12 cellular contexts compared by ENCODE assay signal in genomic region chr9:132465131-132465635, GRCh38. TPM values are rescaled to one million over a fixed set of nuclear protein-coding genes. Genes with fewer than 3 reads are reported as not detected.
"Had no signal": no experiment of that assay in that cellular context is flagged by ENCODE, and none has a peak within 500 bp of the region (broad histone marks: within the 10 kb centered on the region; RNA-seq: fewer than 3 reads in every experiment).

No MANE protein-coding gene starts in this region.

- H3K27ac ChIP-seq: GM23248 had no signal

- H3K4me3 ChIP-seq: GM23248, GM23338, HAP-1 had no signal

- H3K4me1 ChIP-seq: HAP-1 had no signal

- H3K27ac Mint-ChIP-seq: GM23338, H9, HFFc6 had no signal

- H3K9me3 ChIP-seq: HAP-1 had no signal

- DNase-seq: GM23248, GOT3, H7, H9, HCEC 1CT, HFFc6 had no signal

- H3K9me3 Mint-ChIP-seq: GM23338, H9, HFFc6 had no signal

- H3K4me3 Mint-ChIP-seq: GM23338, H9, HFFc6 had no signal

- H3K9ac ChIP-seq: GM23248 had no signal

- ATAC-seq: GM23338, HCT116 had no signal

- H3K36me3 ChIP-seq: HAP-1 had no signal

- H3K4me1 Mint-ChIP-seq: GM23338 had no signal

- H2AFZ ChIP-seq: GM23248, GM23338 had no signal

- H3K4me2 ChIP-seq: GM23338 had no signal

- FAIRE-seq: H1, H54 had no signal

RNA-seq across cellular contexts. Expression of gene CFAP77, which starts 55.2 kb away (rescaled TPM):
- total RNA-seq: GM23248, H4, HFFc6 had no signal
- polyA plus RNA-seq: GM23248 had no signal
